In genomic region chr1:245953876-245954660, GRCh38 we compare ENCODE assay signal across 8 cellular contexts.
A peak's percentile ranks its signal among the peaks of the same experiment; 100 is the strongest.
DNase-seq lines count a peak whose midpoint lies in the region; ATAC-seq, FAIRE-seq and TF ChIP-seq lines count a peak whose summit lies in the region.

No MANE protein-coding gene starts in this region.

- no peaks in the 10 kb centered on the region for H3K9me3 ChIP-seq in endothelial cell of umbilical vein (replicated peaks; ENCODE audit: control insufficient read depth, insufficient read depth, low read length)
- H3K9me3 ChIP-seq in skeletal muscle satellite cell (replicated peaks; ENCODE audit: low read length): no peaks in the 10 kb centered on the region

- peak overlapping the region; percentile 58 for H3K27ac Mint-ChIP-seq in Calu3 (ENCODE audit: unreplicated experiment)

- H3K4me3 ChIP-seq in NB4 (ENCODE audit: low read depth, low read length) (no peak overlapping the region), endothelial cell of umbilical vein (replicated peaks in 1 of 3; ENCODE audit: insufficient read depth in 1 of 3, low read depth in 1 of 3, low read length in 3 of 3) (peak overlapping the region in 1 of 3 experiments; percentile 66), skeletal muscle satellite cell (ENCODE audit: low read length) (peak overlapping the region; percentile 50)

- peaks cover 10% of the 10 kb centered on the region for H3K4me1 Mint-ChIP-seq in Calu3 (ENCODE audit: low read depth, unreplicated experiment)

- peak overlapping the region; percentile 85 for H2AFZ ChIP-seq in endothelial cell of umbilical vein (ENCODE audit: low read depth, low read length)

- no peaks in the 10 kb centered on the region for H4K20me1 ChIP-seq in endothelial cell of umbilical vein (replicated peaks; ENCODE audit: control insufficient read depth, extremely low read depth, insufficient read depth, low read length)

- POLR2A ChIA-PET in endothelial cell of umbilical vein (lab: Charles Lee): no interaction called here

- no peaks in the 10 kb centered on the region for H3K36me3 Mint-ChIP-seq in Calu3 (ENCODE audit: insufficient read depth, unreplicated experiment)

- intact Hi-C loops in Calu3 (cut with micrococcal nuclease; ENCODE audit: unreplicated experiment) (no loop called here), endothelial cell of umbilical vein (cut with micrococcal nuclease) (loop anchor here (5.0 kb wide), 1 partner anchor 77 kb away; no protein-coding TSS in a partner anchor)

- H3K36me3 ChIP-seq in endothelial cell of umbilical vein (ENCODE audit: control insufficient read depth in 2 of 2, extremely low read depth in 1 of 2, insufficient read depth in 2 of 2, low read length in 2 of 2) (no peaks in the 10 kb centered on the region), skeletal muscle satellite cell (ENCODE audit: insufficient read depth, low read length) (no peaks in the 10 kb centered on the region)

- H3K4me1 ChIP-seq in endothelial cell of umbilical vein (ENCODE audit: control insufficient read depth, extremely low read depth, insufficient read depth, low read length): peaks cover 14% of the 10 kb centered on the region
- peaks cover 9% of the 10 kb centered on the region for H3K4me1 ChIP-seq in skeletal muscle satellite cell (ENCODE audit: control insufficient read depth, insufficient read depth, low read length)

- dilution Hi-C loops in endothelial cell of umbilical vein (cut with MboI; ENCODE audit: extremely low pct_ligation_motif_present, low sequenced_read_pairs): no loop called here

- no peaks in the 10 kb centered on the region for H3K79me2 ChIP-seq in endothelial cell of umbilical vein (ENCODE audit: control insufficient read depth, insufficient read depth, low read length)

- ATAC-seq in GM21390 (IDR thresholded peaks at IDR 0.05; ENCODE audit: unreplicated experiment): peak; percentile 48

- no peak for TF ChIP-seq POLR2A in NB4 (IDR thresholded peaks at IDR 0.05; ENCODE audit: extremely low read depth, insufficient read length)
- no peak for TF ChIP-seq POLR2A in endothelial cell of umbilical vein (IDR thresholded peaks at IDR 0.05; ENCODE audit: low read depth, low read length)

- H3K9me1 ChIP-seq in endothelial cell of umbilical vein (replicated peaks; ENCODE audit: control insufficient read depth, extremely low read depth, insufficient read depth, low read length): no peaks in the 10 kb centered on the region

- H3K9ac ChIP-seq in endothelial cell of umbilical vein (replicated peaks; ENCODE audit: extremely low read depth, insufficient read depth, low read length) (peak overlapping the region; percentile 38), skeletal muscle satellite cell (ENCODE audit: low read depth, low read length) (peak overlapping the region; percentile 70)

- no peaks in the 10 kb centered on the region for H3K27me3 Mint-ChIP-seq in Calu3 (ENCODE audit: unreplicated experiment)

- H3K9me3 Mint-ChIP-seq in Calu3 (ENCODE audit: low read depth, unreplicated experiment): no peaks in the 10 kb centered on the region

- no peaks in the 10 kb centered on the region for H3K27me3 ChIP-seq in endothelial cell of umbilical vein (ENCODE audit: control insufficient read depth in 2 of 2, insufficient read depth in 2 of 2, low read length in 2 of 2)
- H3K27me3 ChIP-seq in skeletal muscle satellite cell (ENCODE audit: control insufficient read depth, insufficient read depth, low read length): no peaks in the 10 kb centered on the region

- TF ChIP-seq CTCF in Calu3 (IDR thresholded peaks at IDR 0.05; ENCODE audit: unreplicated experiment) (no peak), NB4 (IDR thresholded peaks at IDR 0.05; ENCODE audit: low read depth, low read length) (no peak), endothelial cell of umbilical vein (IDR thresholded peaks at IDR 0.05; ENCODE audit: extremely low read depth in 1 of 2, insufficient read depth in 1 of 2, low read depth in 1 of 2, low read length in 2 of 2) (no peak)

- H3K4me2 ChIP-seq in endothelial cell of umbilical vein (ENCODE audit: insufficient read depth, low read length) (peak overlapping the region; percentile 84), skeletal muscle satellite cell (ENCODE audit: low read length) (peak overlapping the region; percentile 81)

- DNase-seq in Calu3: no peak
- peak; percentile 4 for DNase-seq in NB4 (ENCODE audit: low read depth)
- peak; percentile 63 for DNase-seq in endothelial cell of umbilical vein (ENCODE audit: low read depth, low spot score)
- no peak for DNase-seq in stimulated activated CD4-positive, alpha-beta T cell treated with anti-CD3 and anti-CD28 coated beads, Interleukin-4, amount 100 ng/mL, for 1 hour
- no peak for DNase-seq in NCI-H2227 (lab: John Stamatoyannopoulos, UW; ENCODE audit: unreplicated experiment)
- no peak for DNase-seq in SHP77 treated with DMSO at 0.1 percent for 48 hours (lab: John Stamatoyannopoulos, UW)

- H3K4me3 Mint-ChIP-seq in Calu3 (ENCODE audit: low read depth, unreplicated experiment): peak overlapping the region; percentile 32

- FAIRE-seq in endothelial cell of umbilical vein (lab: Jason Lieb, UNC): no peak

- H3K27ac ChIP-seq in endothelial cell of umbilical vein (ENCODE audit: insufficient read depth, low read depth, low read length): peak overlapping the region; percentile 20

- CTCF ChIA-PET in Calu3 (lab: Charles Lee): no interaction called here
- CTCF ChIA-PET in endothelial cell of umbilical vein (lab: Charles Lee): interaction anchor here (0.7 to 1.7 kb wide), 4 partner anchors 9 to 798 kb away, joined by 3 to 6 read pairs (median 3); no protein-coding TSS in a partner anchor

- BruUV-seq in Calu3 (replicated peaks; lab: Mats Ljungman, UMichigan): no TSS peak
- no TSS peak for BruUV-seq in endothelial cell of umbilical vein (replicated peaks; lab: Mats Ljungman, UMichigan)

TF ChIP-seq in endothelial cell of umbilical vein, 7 proteins besides CTCF, POLR2A, EP300 and RAD21:
- TF ChIP-seq EZH2 (IDR thresholded peaks at IDR 0.05; ENCODE audit: borderline replicate concordance, low read depth, low read length, severe bottlenecking): no peak
- TF ChIP-seq MAX (IDR thresholded peaks at IDR 0.05; ENCODE audit: insufficient read depth, insufficient read length): no peak
- TF ChIP-seq FOS (IDR thresholded peaks at IDR 0.05; ENCODE audit: borderline replicate concordance, insufficient read depth, low read length): no peak
- TF ChIP-seq POLR2AphosphoS5 (IDR thresholded peaks at IDR 0.05; ENCODE audit: insufficient read depth, low read depth, low read length): no peak

Comparison
In these comparisons a context has a peak if more than half of its experiments do, and no peak if none do; other contexts are left out.
1. DNase-seq: peak in NB4 (single experiment) and endothelial cell of umbilical vein (single experiment); none in Calu3 (single experiment), stimulated activated CD4-positive, alpha-beta T cell treated with anti-CD3 and anti-CD28 coated beads, Interleukin-4, amount 100 ng/mL, for 1 hour (single experiment), NCI-H2227 (single experiment) and SHP77 treated with DMSO at 0.1 percent for 48 hours (single experiment).